8 cellular contexts compared by ENCODE assay signal in genomic region chr1:115641762-115642167, GRCh38. TPM values are rescaled to one million over a fixed set of nuclear protein-coding genes. Genes with fewer than 3 reads are reported as not detected.
A peak's percentile ranks its signal among the peaks of the same experiment; 100 is the strongest.
DNase-seq lines count a peak whose midpoint lies in the region; ATAC-seq and TF ChIP-seq lines count a peak whose summit lies in the region.

VANGL1 (plus strand) TSS chr1:115641970; CDS start chr1:115651414, 9,444 bp downstream.

- WGBS in mesenchymal stem cell, result 2% methylated on average over 28 of the region's 61 CpGs

- H2BK5ac ChIP-seq in mesenchymal stem cell (ENCODE audit: low read depth, low read length, poor library complexity, severe bottlenecking), result no peak within 1 kb of the TSS

- H3K4ac ChIP-seq in mesenchymal stem cell (ENCODE audit: low read depth in 1 of 2, low read length in 2 of 2), result peak within 1 kb of the TSS; percentile 25 to 82

- TF ChIP-seq POLR2A in GM18505 (IDR thresholded peaks at IDR 0.05; ENCODE audit: borderline replicate concordance, extremely low read depth, insufficient read depth, insufficient read length), result peak; percentile 61

- H4K8ac ChIP-seq in mesenchymal stem cell (ENCODE audit: low read length), result peak within 1 kb of the TSS; percentile 66

- peak within 1 kb of the TSS; percentile 74 for H2AFZ ChIP-seq in mesenchymal stem cell (ENCODE audit: low read depth, low read length)

- H4K91ac ChIP-seq in mesenchymal stem cell (ENCODE audit: low read length), result peak within 1 kb of the TSS; percentile 10

- H3K4me3 ChIP-seq in effector memory CD4-positive, alpha-beta T cell (ENCODE audit: insufficient read depth, low read depth, low read length, poor library complexity, severe bottlenecking), result peak within 1 kb of the TSS; percentile 70
- H3K4me3 ChIP-seq in mesenchymal stem cell (ENCODE audit: insufficient read depth in 1 of 2, low read depth in 1 of 2, low read length in 2 of 2), result peak within 1 kb of the TSS; percentile 90 to 91
- H3K4me3 ChIP-seq in stomach smooth muscle (ENCODE audit: low read length in 2 of 2), result peak within 1 kb of the TSS; percentile 44 to 83

- peak within 1 kb of the TSS; percentile 83 for H3K9ac ChIP-seq in mesenchymal stem cell (ENCODE audit: low read length)
- H3K9ac ChIP-seq in stomach smooth muscle (ENCODE audit: low read length in 2 of 2), result peak within 1 kb of the TSS; percentile 54 to 55

- peaks cover 10% of the 10 kb centered on the region for H3K79me1 ChIP-seq in mesenchymal stem cell (replicated peaks; ENCODE audit: low read length, poor library complexity, severe bottlenecking)

- H3K27me3 ChIP-seq in effector memory CD4-positive, alpha-beta T cell (replicated peaks; ENCODE audit: control insufficient read depth, insufficient read depth, low read length, poor library complexity, severe bottlenecking), result peaks cover 3% of the 10 kb centered on the region
- H3K27me3 ChIP-seq in mesenchymal stem cell (ENCODE audit: control insufficient read depth in 1 of 2, insufficient read depth in 1 of 2, low read length in 2 of 2), result no peaks in the 10 kb centered on the region
- peaks cover 0 to 3% of the 10 kb centered on the region in 2 donors for H3K27me3 ChIP-seq in stomach smooth muscle (ENCODE audit: control insufficient read depth in 1 of 2, insufficient read depth in 2 of 2, low read length in 2 of 2)

- TF ChIP-seq CTCF in VCaP (conservative IDR thresholded peaks at IDR 0.05), result no peak

- no peaks in the 10 kb centered on the region for H3K9me3 ChIP-seq in effector memory CD4-positive, alpha-beta T cell (ENCODE audit: control insufficient read depth, low read length)
- H3K9me3 ChIP-seq in mesenchymal stem cell (ENCODE audit: control insufficient read depth, low read length) (peaks cover 3% of the 10 kb centered on the region), stomach smooth muscle (ENCODE audit: control insufficient read depth in 2 of 2, low read length in 2 of 2) (peaks cover 0 to 9% of the 10 kb centered on the region in 2 donors)

- H2BK120ac ChIP-seq in mesenchymal stem cell (ENCODE audit: low read depth, low read length), result no peak within 1 kb of the TSS

- H3K27ac ChIP-seq in VCaP, result peak within 1 kb of the TSS; percentile 89
- H3K27ac ChIP-seq in effector memory CD4-positive, alpha-beta T cell (ENCODE audit: insufficient read depth, low read length, poor library complexity, severe bottlenecking), result no peak within 1 kb of the TSS
- peak within 1 kb of the TSS; percentile 62 for H3K27ac ChIP-seq in mesenchymal stem cell (ENCODE audit: low read length, poor library complexity, severe bottlenecking)
- peak within 1 kb of the TSS; percentile 31 for H3K27ac ChIP-seq in stomach smooth muscle (ENCODE audit: low read length)

- H3K36me3 ChIP-seq in effector memory CD4-positive, alpha-beta T cell (ENCODE audit: control insufficient read depth, insufficient read depth, low read length), result no peaks in the 10 kb centered on the region
- H3K36me3 ChIP-seq in mesenchymal stem cell (ENCODE audit: control insufficient read depth in 1 of 2, insufficient read depth in 2 of 2, low read depth in 1 of 2, low read length in 2 of 2) (no peaks in the 10 kb centered on the region), stomach smooth muscle (ENCODE audit: control insufficient read depth in 2 of 2, insufficient read depth in 2 of 2, low read length in 2 of 2) (no peaks in the 10 kb centered on the region)

- ATAC-seq in GM18505 (IDR thresholded peaks at IDR 0.05; ENCODE audit: unreplicated experiment) (peak; percentile 55), HG02840 (IDR thresholded peaks at IDR 0.05; ENCODE audit: low FRiP score, unreplicated experiment) (peak; percentile 45)

- H2BK15ac ChIP-seq in mesenchymal stem cell (ENCODE audit: low read depth, poor library complexity, severe bottlenecking), result peak within 1 kb of the TSS; percentile 40

- H2AK5ac ChIP-seq in mesenchymal stem cell (ENCODE audit: low read length, severe bottlenecking), result no peak within 1 kb of the TSS

- no peaks in the 10 kb centered on the region for H3K4me1 ChIP-seq in effector memory CD4-positive, alpha-beta T cell (ENCODE audit: control insufficient read depth, insufficient read depth, low read length, poor library complexity, severe bottlenecking)
- H3K4me1 ChIP-seq in mesenchymal stem cell (ENCODE audit: control insufficient read depth, insufficient read depth, low read depth, low read length) (peaks cover 4% of the 10 kb centered on the region), stomach smooth muscle (ENCODE audit: control insufficient read depth, insufficient read depth, low read length) (peaks cover 12% of the 10 kb centered on the region)

- peak within 1 kb of the TSS; percentile 92 for H3K4me2 ChIP-seq in mesenchymal stem cell (ENCODE audit: low read length, poor library complexity, severe bottlenecking)

- peak; percentile 93 for DNase-seq in AG08396 (ENCODE audit: low spot score)
- peak; percentile 39 for DNase-seq in NCI-H1105 (lab: John Stamatoyannopoulos, UW)
- DNase-seq in effector memory CD4-positive, alpha-beta T cell, result peak in 1 of 3 donors; percentile 4
- peak; percentile 62 for DNase-seq in mesenchymal stem cell

- peak within 1 kb of the TSS; percentile 48 to 79 for H3K18ac ChIP-seq in mesenchymal stem cell (ENCODE audit: low read depth in 1 of 2, low read length in 2 of 2)

- peak within 1 kb of the TSS in 1 of 2 experiments; percentile 19 for H3K14ac ChIP-seq in mesenchymal stem cell (ENCODE audit: low read length in 2 of 2)

- peak within 1 kb of the TSS in 1 of 2 experiments; percentile 77 for H3K23ac ChIP-seq in mesenchymal stem cell (ENCODE audit: low read length in 2 of 2)

- H2BK12ac ChIP-seq in mesenchymal stem cell (ENCODE audit: low read length in 2 of 2), result peak within 1 kb of the TSS in 1 of 2 experiments; percentile 86

RNA-seq across cellular contexts. Expression of gene VANGL1, which starts in this region (rescaled TPM):
- 13.3 TPM for polyA plus RNA-seq in mesenchymal stem cell (2013, experiment 1 of 2)
- 13.8 TPM for polyA plus RNA-seq in mesenchymal stem cell (2013, experiment 2 of 2)
